15 cellular contexts compared by ENCODE assay signal in genomic region chr1:28058971-28059878, GRCh38. TPM values are rescaled to one million over a fixed set of nuclear protein-coding genes. Genes with fewer than 3 reads are reported as not detected.
A peak's percentile ranks its signal among the peaks of the same experiment; 100 is the strongest.
DNase-seq lines count a peak whose midpoint lies in the region; ATAC-seq and TF ChIP-seq lines count a peak whose summit lies in the region.
"Had no signal": no experiment of that assay in that cellular context is flagged by ENCODE, and none has a peak within 500 bp of the region (broad histone marks: within the 10 kb centered on the region; RNA-seq: fewer than 3 reads in every experiment).

No MANE protein-coding gene starts in this region.

- H3K27me3 Mint-ChIP-seq in activated naive CD4-positive, alpha-beta T cell treated with anti-CD3 and anti-CD28 coated beads for 36 hours (ENCODE audit: low read depth): no peaks in the 10 kb centered on the region
- no peaks in the 10 kb centered on the region for H3K27me3 Mint-ChIP-seq in activated naive CD4-positive, alpha-beta T cell treated with anti-CD3 and anti-CD28 coated beads, Interleukin-2, amount 10 ng/mL, durations not matched to agents 7 days and 5 days
- H3K27me3 Mint-ChIP-seq in endodermal cell (ENCODE audit: insufficient read depth) (no peaks in the 10 kb centered on the region), Caco-2 (ENCODE audit: insufficient read depth, unreplicated experiment) (no peaks in the 10 kb centered on the region)
- no peaks in the 10 kb centered on the region for H3K27me3 Mint-ChIP-seq in stimulated activated naive CD8-positive, alpha-beta T cell treated with anti-CD3 and anti-CD28 coated beads, Interleukin-15, amount 100 ng/mL, for 72 hours
- H3K27me3 Mint-ChIP-seq: stimulated activated naive B cell treated with anti-CD40 and anti-IgM and Interleukin-4, amounts not matched to agents 10 μg/mL and 1 μg/mL and 100 μg/mL, for 72 hours had no signal

- H3K27ac ChIP-seq in endodermal cell (ENCODE audit: low read depth, low read length): no peak overlapping the region
- H3K27ac ChIP-seq: C4-2B, hepatocyte, lower lobe of right lung had no signal

- peaks cover 62% of the 10 kb centered on the region for H3K4me1 Mint-ChIP-seq in activated naive CD4-positive, alpha-beta T cell treated with anti-CD3 and anti-CD28 coated beads for 36 hours (ENCODE audit: low read depth)
- H3K4me1 Mint-ChIP-seq in activated naive CD4-positive, alpha-beta T cell treated with anti-CD3 and anti-CD28 coated beads, Interleukin-2, amount 10 ng/mL, durations not matched to agents 7 days and 5 days: peaks cover 40% of the 10 kb centered on the region
- H3K4me1 Mint-ChIP-seq in endodermal cell: no peaks in the 10 kb centered on the region
- peaks cover 75% of the 10 kb centered on the region for H3K4me1 Mint-ChIP-seq in stimulated activated naive CD8-positive, alpha-beta T cell treated with anti-CD3 and anti-CD28 coated beads, Interleukin-15, amount 100 ng/mL, for 72 hours
- H3K4me1 Mint-ChIP-seq in Caco-2 (ENCODE audit: low read depth, unreplicated experiment): no peaks in the 10 kb centered on the region

- intact Hi-C loops in activated naive CD4-positive, alpha-beta T cell treated with anti-CD3 and anti-CD28 coated beads for 36 hours (cut with micrococcal nuclease): loop anchor here (10.0 kb wide), 1 partner anchor 916 kb away; no protein-coding TSS in a partner anchor
- intact Hi-C loops in Caco-2 (cut with micrococcal nuclease; ENCODE audit: unreplicated experiment): no loop called here

- H3K36me3 ChIP-seq in endodermal cell (ENCODE audit: control insufficient read depth, insufficient read depth, low read length): peaks cover 10% of the 10 kb centered on the region
- H3K36me3 ChIP-seq in Caco-2 (ENCODE audit: control insufficient read depth, insufficient read depth, low read length): no peaks in the 10 kb centered on the region
- H3K36me3 ChIP-seq: lower lobe of right lung had no signal

- H3K27me3 ChIP-seq in endodermal cell (ENCODE audit: control insufficient read depth, insufficient read depth, low read length, poor library complexity, severe bottlenecking): no peaks in the 10 kb centered on the region
- H3K27me3 ChIP-seq in Caco-2 (replicated peaks; ENCODE audit: control insufficient read depth, insufficient read depth, low read length): no peaks in the 10 kb centered on the region
- H3K27me3 ChIP-seq: hepatocyte had no signal

- H3K9me3 ChIP-seq in endodermal cell (ENCODE audit: control insufficient read depth, low read length) (peaks cover 4% of the 10 kb centered on the region), Caco-2 (no peaks in the 10 kb centered on the region)
- H3K9me3 ChIP-seq: lower lobe of right lung had no signal

- ATAC-seq in stimulated activated naive CD8-positive, alpha-beta T cell treated with anti-CD3 and anti-CD28 coated beads, Interleukin-15, amount 100 ng/mL, for 72 hours: peak; percentile 70
- ATAC-seq: stimulated activated naive B cell treated with anti-CD40 and anti-IgM and Interleukin-4, amounts not matched to agents 10 μg/mL and 1 μg/mL and 100 μg/mL, for 72 hours had no signal

- WGBS in endodermal cell (ENCODE audit: insufficient coverage in 1 of 2, insufficient read length in 1 of 2), 2 experiments: 91 to 97% methylated on average over 7 to 8 of the region's 8 CpGs

- POLR2A ChIA-PET in Caco-2 (lab: Charles Lee): no interaction called here

- H3K27ac Mint-ChIP-seq in activated naive CD4-positive, alpha-beta T cell treated with anti-CD3 and anti-CD28 coated beads for 36 hours: peak overlapping the region; percentile 53
- H3K27ac Mint-ChIP-seq in activated naive CD4-positive, alpha-beta T cell treated with anti-CD3 and anti-CD28 coated beads, Interleukin-2, amount 10 ng/mL, durations not matched to agents 7 days and 5 days: no peak overlapping the region
- H3K27ac Mint-ChIP-seq in endodermal cell (peak overlapping the region; percentile 18), Caco-2 (ENCODE audit: unreplicated experiment) (no peak overlapping the region)
- H3K27ac Mint-ChIP-seq in stimulated activated naive CD8-positive, alpha-beta T cell treated with anti-CD3 and anti-CD28 coated beads, Interleukin-15, amount 100 ng/mL, for 72 hours: peak overlapping the region in 1 of 2 donors; percentile 31
- H3K27ac Mint-ChIP-seq: stimulated activated naive B cell treated with anti-CD40 and anti-IgM and Interleukin-4, amounts not matched to agents 10 μg/mL and 1 μg/mL and 100 μg/mL, for 72 hours had no signal

- DNase-seq in activated naive CD4-positive, alpha-beta T cell treated with anti-CD3 and anti-CD28 coated beads for 36 hours: no peak
- DNase-seq in activated naive CD4-positive, alpha-beta T cell treated with anti-CD3 and anti-CD28 coated beads, Interleukin-2, amount 10 ng/mL, durations not matched to agents 7 days and 5 days: no peak
- DNase-seq in NCI-H69 (lab: John Stamatoyannopoulos, UW) (peak; percentile 1), endodermal cell (no peak), CD1c-positive myeloid dendritic cell (ENCODE audit: extremely low spot score) (no peak), Caco-2 (no peak), KG1 (lab: John Stamatoyannopoulos, UW) (no peak)
- DNase-seq in stimulated activated naive CD8-positive, alpha-beta T cell treated with anti-CD3 and anti-CD28 coated beads, Interleukin-15, amount 100 ng/mL, for 72 hours: no peak
- DNase-seq: lower lobe of right lung; NCI-H524; SHP77 treated with DMSO at 0.1 percent for 48 hours; stimulated activated CD4-positive, alpha-beta T cell treated with anti-CD3 and anti-CD28 coated beads, Interleukin-2, amount 100 ng/mL, for 24 hours; stimulated activated naive B cell treated with anti-CD40 and anti-IgM and Interleukin-4, amounts not matched to agents 10 μg/mL and 1 μg/mL and 100 μg/mL, for 72 hours had no signal

- CTCF ChIA-PET in activated naive CD4-positive, alpha-beta T cell treated with anti-CD3 and anti-CD28 coated beads for 36 hours (lab: Charles Lee): interaction anchor here (1.0 to 2.4 kb wide), 2 partner anchors 32 to 301 kb away, joined by 3 to 12 read pairs; no protein-coding TSS in a partner anchor
- CTCF ChIA-PET in activated naive CD4-positive, alpha-beta T cell treated with anti-CD3 and anti-CD28 coated beads, Interleukin-2, amount 10 ng/mL, durations not matched to agents 7 days and 5 days (lab: Charles Lee): no interaction called here
- CTCF ChIA-PET in Caco-2 (lab: Charles Lee): interaction anchor here (0.6 kb wide), 1 partner anchor 125 kb away, joined by 6 read pairs; no protein-coding TSS in a partner anchor

- H3K4me3 Mint-ChIP-seq in activated naive CD4-positive, alpha-beta T cell treated with anti-CD3 and anti-CD28 coated beads for 36 hours: no peak overlapping the region
- H3K4me3 Mint-ChIP-seq in activated naive CD4-positive, alpha-beta T cell treated with anti-CD3 and anti-CD28 coated beads, Interleukin-2, amount 10 ng/mL, durations not matched to agents 7 days and 5 days: no peak overlapping the region
- no peak overlapping the region for H3K4me3 Mint-ChIP-seq in endodermal cell
- peak overlapping the region; percentile 38 to 48 for H3K4me3 Mint-ChIP-seq in stimulated activated naive CD8-positive, alpha-beta T cell treated with anti-CD3 and anti-CD28 coated beads, Interleukin-15, amount 100 ng/mL, for 72 hours
- no peak overlapping the region for H3K4me3 Mint-ChIP-seq in Caco-2 (ENCODE audit: unreplicated experiment)
- H3K4me3 Mint-ChIP-seq: stimulated activated naive B cell treated with anti-CD40 and anti-IgM and Interleukin-4, amounts not matched to agents 10 μg/mL and 1 μg/mL and 100 μg/mL, for 72 hours had no signal

- no peak overlapping the region for H3K4me3 ChIP-seq in endodermal cell (ENCODE audit: low read length)
- no peak overlapping the region for H3K4me3 ChIP-seq in Caco-2 (ENCODE audit: low read depth, low read length)
- H3K4me3 ChIP-seq: hepatocyte, lower lobe of right lung had no signal

- no peak overlapping the region for H3K9ac ChIP-seq in endodermal cell (ENCODE audit: extremely low read depth, low read length, poor library complexity, severe bottlenecking)

- H3K36me3 Mint-ChIP-seq in activated naive CD4-positive, alpha-beta T cell treated with anti-CD3 and anti-CD28 coated beads for 36 hours (ENCODE audit: low read depth): peaks cover 4% of the 10 kb centered on the region
- peaks cover 17% of the 10 kb centered on the region for H3K36me3 Mint-ChIP-seq in activated naive CD4-positive, alpha-beta T cell treated with anti-CD3 and anti-CD28 coated beads, Interleukin-2, amount 10 ng/mL, durations not matched to agents 7 days and 5 days
- H3K36me3 Mint-ChIP-seq in endodermal cell (ENCODE audit: low read depth) (peaks cover 6% of the 10 kb centered on the region), Caco-2 (ENCODE audit: insufficient read depth, unreplicated experiment) (peaks cover 9% of the 10 kb centered on the region)

- H3K9me3 Mint-ChIP-seq in activated naive CD4-positive, alpha-beta T cell treated with anti-CD3 and anti-CD28 coated beads for 36 hours: no peaks in the 10 kb centered on the region
- H3K9me3 Mint-ChIP-seq in activated naive CD4-positive, alpha-beta T cell treated with anti-CD3 and anti-CD28 coated beads, Interleukin-2, amount 10 ng/mL, durations not matched to agents 7 days and 5 days: no peaks in the 10 kb centered on the region
- H3K9me3 Mint-ChIP-seq in endodermal cell: no peaks in the 10 kb centered on the region
- no peaks in the 10 kb centered on the region for H3K9me3 Mint-ChIP-seq in stimulated activated naive CD8-positive, alpha-beta T cell treated with anti-CD3 and anti-CD28 coated beads, Interleukin-15, amount 100 ng/mL, for 72 hours
- H3K9me3 Mint-ChIP-seq in Caco-2 (ENCODE audit: unreplicated experiment): no peaks in the 10 kb centered on the region
- H3K9me3 Mint-ChIP-seq: stimulated activated naive B cell treated with anti-CD40 and anti-IgM and Interleukin-4, amounts not matched to agents 10 μg/mL and 1 μg/mL and 100 μg/mL, for 72 hours had no signal

- no TSS peak for BruUV-seq in Caco-2 (replicated peaks; lab: Mats Ljungman, UMichigan)

- TF ChIP-seq CTCF in endodermal cell (conservative IDR thresholded peaks at IDR 0.05) (no peak), Caco-2 (IDR thresholded peaks at IDR 0.05; ENCODE audit: insufficient read depth in 1 of 2, low read depth in 1 of 2, low read length in 1 of 2, severe bottlenecking in 1 of 2, unreplicated experiment in 1 of 2) (no peak)

- H3K4me1 ChIP-seq in endodermal cell (ENCODE audit: control insufficient read depth, insufficient read depth, low read length) (no peaks in the 10 kb centered on the region), Caco-2 (no peaks in the 10 kb centered on the region)

RNA-seq across cellular contexts. Expression of gene EYA3, which starts 29.2 kb away (rescaled TPM):
- total RNA-seq in activated naive CD4-positive, alpha-beta T cell treated with anti-CD3 and anti-CD28 coated beads for 36 hours: 10 to 100 TPM; 25.4 to 25.9 TPM
- 10 to 100 TPM; 29.3 to 32.8 TPM for total RNA-seq in endodermal cell
- polyA plus RNA-seq in endodermal cell (2013, experiment 1 of 2): 23.9 TPM
- polyA plus RNA-seq in endodermal cell (2013, experiment 2 of 2): 19.5 TPM
- 9.9 and 11.2 TPM in 2 replicates for total RNA-seq in Caco-2 (2022)

Comparison
In these comparisons a context has a peak if more than half of its experiments do, and no peak if none do; other contexts are left out.
1. H3K27ac Mint-ChIP-seq: peak in activated naive CD4-positive, alpha-beta T cell treated with anti-CD3 and anti-CD28 coated beads for 36 hours (single experiment) and endodermal cell (single experiment); none in activated naive CD4-positive, alpha-beta T cell treated with anti-CD3 and anti-CD28 coated beads, Interleukin-2, amount 10 ng/mL, durations not matched to agents 7 days and 5 days (single experiment) and Caco-2 (single experiment).
2. H3K4me3 Mint-ChIP-seq: peak in stimulated activated naive CD8-positive, alpha-beta T cell treated with anti-CD3 and anti-CD28 coated beads, Interleukin-15, amount 100 ng/mL, for 72 hours (2 of 2); none in activated naive CD4-positive, alpha-beta T cell treated with anti-CD3 and anti-CD28 coated beads for 36 hours (single experiment), activated naive CD4-positive, alpha-beta T cell treated with anti-CD3 and anti-CD28 coated beads, Interleukin-2, amount 10 ng/mL, durations not matched to agents 7 days and 5 days (single experiment), endodermal cell (single experiment) and Caco-2 (single experiment).